11 cellular contexts compared by ENCODE assay signal in the genomic region with DNA sequence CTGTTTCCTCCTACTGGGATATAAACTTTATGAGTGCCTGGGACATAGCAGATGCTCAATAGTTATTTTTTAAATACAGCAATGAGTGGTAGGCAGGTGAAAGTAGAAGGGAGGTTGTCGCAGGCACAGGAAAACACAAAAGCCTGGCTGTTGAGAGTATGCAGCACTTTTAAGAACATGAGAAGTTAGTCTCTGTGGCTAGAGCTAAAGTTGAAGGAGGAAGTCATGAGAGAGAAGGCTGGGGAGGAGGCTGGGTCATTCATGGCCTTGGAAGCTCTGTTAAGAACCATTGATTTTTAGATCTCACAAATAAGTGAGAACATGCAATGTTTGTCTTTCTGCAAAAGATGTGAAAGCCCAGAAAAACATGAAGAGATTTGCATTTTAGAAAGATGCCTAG.
"Had no signal": no experiment of that assay in that cellular context is flagged by ENCODE, and none has a peak within 500 bp of the region (broad histone marks: within the 10 kb centered on the region; RNA-seq: fewer than 3 reads in every experiment).

No MANE protein-coding gene starts in this region.

- DNase-seq: activated CD4-positive, alpha-beta T cell treated with anti-CD3 and anti-CD28 coated beads for 1 hour; activated T-cell treated with anti-CD3 and anti-CD28 coated beads for 4 hours; glutamatergic neuron; lower lobe of right lung; naive B cell; posterior cingulate gyrus; stimulated activated CD4-positive, alpha-beta T cell treated with anti-CD3 and anti-CD28 coated beads, Interleukin-15, amount 100 ng/mL, for 24 hours; stimulated activated CD4-positive, alpha-beta T cell treated with anti-CD3 and anti-CD28 coated beads, Interleukin-4, amount 100 ng/mL, for 24 hours; T-helper 17 cell; thyroid gland; uterus had no signal

- ATAC-seq: lower lobe of right lung, T-helper 17 cell had no signal

- H3K9me3 Mint-ChIP-seq: naive B cell had no signal

- H3K27ac Mint-ChIP-seq: T-helper 17 cell had no signal

- H3K27me3 Mint-ChIP-seq: naive B cell had no signal

- H3K4me3 Mint-ChIP-seq: T-helper 17 cell had no signal
